Comparison of ENCODE assay signal across 6 cellular contexts in the genomic region with DNA sequence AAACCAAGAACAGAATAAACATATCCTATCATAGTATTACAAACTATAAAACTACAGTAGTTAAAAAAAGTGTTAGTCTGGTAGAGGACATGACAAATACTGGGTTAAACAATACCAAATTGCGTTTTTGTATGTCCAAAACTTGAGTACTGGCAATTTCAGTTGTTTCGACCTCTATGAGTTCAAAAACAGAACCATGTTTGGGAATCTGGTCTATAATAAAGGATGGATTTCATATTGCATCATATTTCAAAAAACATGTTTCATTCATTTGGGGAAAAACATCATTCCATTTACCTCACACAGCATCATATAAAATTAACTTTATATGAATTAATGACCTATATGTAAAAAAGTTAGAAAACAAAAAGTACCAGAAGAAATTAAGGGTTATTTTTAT.
"Had no signal": no experiment of that assay in that cellular context is flagged by ENCODE, and none has a peak within 500 bp of the region (broad histone marks: within the 10 kb centered on the region; RNA-seq: fewer than 3 reads in every experiment).

No MANE protein-coding gene starts in this region.

- H3K27ac ChIP-seq: GM23248, HL-60 had no signal

- H3K4me3 ChIP-seq: GM23248 had no signal

- H3K9ac ChIP-seq: GM23248 had no signal

- DNase-seq: GM23248, GOT3, H9, HCEC 1CT, KG1 had no signal

- H2AFZ ChIP-seq: GM23248 had no signal
